Comparison of ENCODE assay signal across 1 cellular context in the genomic region with DNA sequence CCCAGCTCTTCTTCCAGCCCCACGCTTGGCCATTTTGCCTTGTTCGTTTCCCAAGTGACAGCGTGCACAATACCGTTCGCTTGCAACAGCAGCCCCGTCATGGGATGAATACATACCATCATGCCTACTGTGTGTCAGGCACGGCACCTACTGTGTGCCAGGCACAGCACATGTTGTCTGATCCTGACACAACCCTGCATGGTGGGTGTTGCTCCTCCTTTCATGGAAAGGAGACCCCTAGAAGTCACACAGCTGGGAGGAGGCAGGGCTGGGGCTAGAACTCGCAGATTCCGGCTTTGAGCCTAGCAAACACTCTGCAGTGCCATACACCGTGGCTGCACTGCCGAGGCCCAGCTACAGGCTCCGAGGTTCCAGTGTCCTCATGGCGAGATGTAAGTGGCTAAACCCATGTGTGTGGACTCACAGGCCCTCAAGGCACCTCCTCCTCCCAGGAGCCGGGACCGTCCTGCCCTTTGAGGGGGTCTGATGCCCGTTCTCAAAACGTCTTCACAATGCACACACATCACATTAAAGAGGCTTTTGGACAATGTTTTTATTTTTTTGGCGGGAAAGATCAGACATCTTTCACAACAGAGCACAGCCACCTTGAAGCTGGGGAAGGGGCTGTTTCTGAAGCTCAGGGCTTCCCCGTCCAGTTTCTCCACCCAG.
TF ChIP-seq lines count a peak whose summit lies in the region.

No MANE protein-coding gene starts in this region.

TF ChIP-seq in HepG2, 621 proteins besides CTCF, POLR2A, EP300 and RAD21 (continued from another document and continues in another):
- TF ChIP-seq, protein P1, sequence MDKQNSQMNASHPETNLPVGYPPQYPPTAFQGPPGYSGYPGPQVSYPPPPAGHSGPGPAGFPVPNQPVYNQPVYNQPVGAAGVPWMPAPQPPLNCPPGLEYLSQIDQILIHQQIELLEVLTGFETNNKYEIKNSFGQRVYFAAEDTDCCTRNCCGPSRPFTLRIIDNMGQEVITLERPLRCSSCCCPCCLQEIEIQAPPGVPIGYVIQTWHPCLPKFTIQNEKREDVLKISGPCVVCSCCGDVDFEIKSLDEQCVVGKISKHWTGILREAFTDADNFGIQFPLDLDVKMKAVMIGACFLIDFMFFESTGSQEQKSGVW (CRISPR knock-in tag; IDR thresholded peaks at IDR 0.05; ENCODE audit: borderline replicate concordance) = no peak
- TF ChIP-seq, protein P2, sequence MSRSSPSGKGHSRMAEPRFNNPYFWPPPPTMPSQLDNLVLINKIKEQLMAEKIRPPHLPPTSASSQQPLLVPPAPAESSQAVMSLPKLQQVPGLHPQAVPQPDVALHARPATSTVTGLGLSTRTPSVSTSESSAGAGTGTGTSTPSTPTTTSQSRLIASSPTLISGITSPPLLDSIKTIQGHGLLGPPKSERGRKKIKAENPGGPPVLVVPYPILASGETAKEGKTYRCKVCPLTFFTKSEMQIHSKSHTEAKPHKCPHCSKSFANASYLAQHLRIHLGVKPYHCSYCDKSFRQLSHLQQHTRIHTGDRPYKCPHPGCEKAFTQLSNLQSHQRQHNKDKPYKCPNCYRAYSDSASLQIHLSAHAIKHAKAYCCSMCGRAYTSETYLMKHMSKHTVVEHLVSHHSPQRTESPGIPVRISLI (CRISPR knock-in tag; IDR thresholded peaks at IDR 0.05; ENCODE audit: borderline replicate concordance) = 0 out of 2 replicates have a peak, but pooled peaks have one; percentile 50
- TF ChIP-seq, protein P3, sequence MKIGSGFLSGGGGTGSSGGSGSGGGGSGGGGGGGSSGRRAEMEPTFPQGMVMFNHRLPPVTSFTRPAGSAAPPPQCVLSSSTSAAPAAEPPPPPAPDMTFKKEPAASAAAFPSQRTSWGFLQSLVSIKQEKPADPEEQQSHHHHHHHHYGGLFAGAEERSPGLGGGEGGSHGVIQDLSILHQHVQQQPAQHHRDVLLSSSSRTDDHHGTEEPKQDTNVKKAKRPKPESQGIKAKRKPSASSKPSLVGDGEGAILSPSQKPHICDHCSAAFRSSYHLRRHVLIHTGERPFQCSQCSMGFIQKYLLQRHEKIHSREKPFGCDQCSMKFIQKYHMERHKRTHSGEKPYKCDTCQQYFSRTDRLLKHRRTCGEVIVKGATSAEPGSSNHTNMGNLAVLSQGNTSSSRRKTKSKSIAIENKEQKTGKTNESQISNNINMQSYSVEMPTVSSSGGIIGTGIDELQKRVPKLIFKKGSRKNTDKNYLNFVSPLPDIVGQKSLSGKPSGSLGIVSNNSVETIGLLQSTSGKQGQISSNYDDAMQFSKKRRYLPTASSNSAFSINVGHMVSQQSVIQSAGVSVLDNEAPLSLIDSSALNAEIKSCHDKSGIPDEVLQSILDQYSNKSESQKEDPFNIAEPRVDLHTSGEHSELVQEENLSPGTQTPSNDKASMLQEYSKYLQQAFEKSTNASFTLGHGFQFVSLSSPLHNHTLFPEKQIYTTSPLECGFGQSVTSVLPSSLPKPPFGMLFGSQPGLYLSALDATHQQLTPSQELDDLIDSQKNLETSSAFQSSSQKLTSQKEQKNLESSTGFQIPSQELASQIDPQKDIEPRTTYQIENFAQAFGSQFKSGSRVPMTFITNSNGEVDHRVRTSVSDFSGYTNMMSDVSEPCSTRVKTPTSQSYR (CRISPR knock-in tag; IDR thresholded peaks at IDR 0.05; ENCODE audit: borderline replicate concordance) = no peak; the same call in none of the 2 replicates
- peak; percentile 78; the same call in 1 of the 2 replicates for TF ChIP-seq SAFB2 (CRISPR knock-in tag; IDR thresholded peaks at IDR 0.05; ENCODE audit: borderline replicate concordance, low read depth)
- no peak for TF ChIP-seq ZNF136 (CRISPR knock-in tag; IDR thresholded peaks at IDR 0.05; ENCODE audit: low read depth)
- TF ChIP-seq RFX3 (CRISPR knock-in tag; IDR thresholded peaks at IDR 0.05) = no peak
- TF ChIP-seq ZNF605 (CRISPR knock-in tag; IDR thresholded peaks at IDR 0.05) = 0 out of 2 replicates have a peak, but pooled peaks have one; percentile 3
- TF ChIP-seq, protein P4, sequence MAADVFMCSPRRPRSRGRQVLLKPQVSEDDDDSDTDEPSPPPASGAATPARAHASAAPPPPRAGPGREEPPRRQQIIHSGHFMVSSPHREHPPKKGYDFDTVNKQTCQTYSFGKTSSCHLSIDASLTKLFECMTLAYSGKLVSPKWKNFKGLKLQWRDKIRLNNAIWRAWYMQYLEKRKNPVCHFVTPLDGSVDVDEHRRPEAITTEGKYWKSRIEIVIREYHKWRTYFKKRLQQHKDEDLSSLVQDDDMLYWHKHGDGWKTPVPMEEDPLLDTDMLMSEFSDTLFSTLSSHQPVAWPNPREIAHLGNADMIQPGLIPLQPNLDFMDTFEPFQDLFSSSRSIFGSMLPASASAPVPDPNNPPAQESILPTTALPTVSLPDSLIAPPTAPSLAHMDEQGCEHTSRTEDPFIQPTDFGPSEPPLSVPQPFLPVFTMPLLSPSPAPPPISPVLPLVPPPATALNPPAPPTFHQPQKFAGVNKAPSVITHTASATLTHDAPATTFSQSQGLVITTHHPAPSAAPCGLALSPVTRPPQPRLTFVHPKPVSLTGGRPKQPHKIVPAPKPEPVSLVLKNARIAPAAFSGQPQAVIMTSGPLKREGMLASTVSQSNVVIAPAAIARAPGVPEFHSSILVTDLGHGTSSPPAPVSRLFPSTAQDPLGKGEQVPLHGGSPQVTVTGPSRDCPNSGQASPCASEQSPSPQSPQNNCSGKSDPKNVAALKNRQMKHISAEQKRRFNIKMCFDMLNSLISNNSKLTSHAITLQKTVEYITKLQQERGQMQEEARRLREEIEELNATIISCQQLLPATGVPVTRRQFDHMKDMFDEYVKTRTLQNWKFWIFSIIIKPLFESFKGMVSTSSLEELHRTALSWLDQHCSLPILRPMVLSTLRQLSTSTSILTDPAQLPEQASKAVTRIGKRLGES (CRISPR knock-in tag; IDR thresholded peaks at IDR 0.05; ENCODE audit: borderline replicate concordance) = no peak
- TF ChIP-seq NONO (IDR thresholded peaks at IDR 0.05) = no peak
- peak; percentile 30; the same call in 1 of the 2 replicates for TF ChIP-seq NONO (CRISPR knock-in tag; conservative IDR thresholded peaks at IDR 0.05)
- TF ChIP-seq SIN3A (IDR thresholded peaks at IDR 0.05; ENCODE audit: borderline replicate concordance, low read depth, low read length) = no peak
- TF ChIP-seq ZNF235 (CRISPR knock-in tag; IDR thresholded peaks at IDR 0.05; ENCODE audit: borderline replicate concordance) = no peak
- TF ChIP-seq, protein P5, sequence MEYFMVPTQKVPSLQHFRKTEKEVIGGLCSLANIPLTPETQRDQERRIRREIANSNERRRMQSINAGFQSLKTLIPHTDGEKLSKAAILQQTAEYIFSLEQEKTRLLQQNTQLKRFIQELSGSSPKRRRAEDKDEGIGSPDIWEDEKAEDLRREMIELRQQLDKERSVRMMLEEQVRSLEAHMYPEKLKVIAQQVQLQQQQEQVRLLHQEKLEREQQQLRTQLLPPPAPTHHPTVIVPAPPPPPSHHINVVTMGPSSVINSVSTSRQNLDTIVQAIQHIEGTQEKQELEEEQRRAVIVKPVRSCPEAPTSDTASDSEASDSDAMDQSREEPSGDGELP (IDR thresholded peaks at IDR 0.05; ENCODE audit: borderline replicate concordance, low read depth) = no peak
- TF ChIP-seq ZNF790 (CRISPR knock-in tag; IDR thresholded peaks at IDR 0.05; ENCODE audit: borderline replicate concordance) = no peak
- TF ChIP-seq, protein P6, sequence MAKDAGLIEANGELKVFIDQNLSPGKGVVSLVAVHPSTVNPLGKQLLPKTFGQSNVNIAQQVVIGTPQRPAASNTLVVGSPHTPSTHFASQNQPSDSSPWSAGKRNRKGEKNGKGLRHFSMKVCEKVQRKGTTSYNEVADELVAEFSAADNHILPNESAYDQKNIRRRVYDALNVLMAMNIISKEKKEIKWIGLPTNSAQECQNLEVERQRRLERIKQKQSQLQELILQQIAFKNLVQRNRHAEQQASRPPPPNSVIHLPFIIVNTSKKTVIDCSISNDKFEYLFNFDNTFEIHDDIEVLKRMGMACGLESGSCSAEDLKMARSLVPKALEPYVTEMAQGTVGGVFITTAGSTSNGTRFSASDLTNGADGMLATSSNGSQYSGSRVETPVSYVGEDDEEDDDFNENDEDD (CRISPR knock-in tag; IDR thresholded peaks at IDR 0.05; ENCODE audit: borderline replicate concordance) = 0 out of 2 replicates have a peak, but pooled peaks have one; percentile 12
- no peak for TF ChIP-seq ONECUT2 (CRISPR knock-in tag; IDR thresholded peaks at IDR 0.05)
- peak; percentile 55; the same call in 1 of the 2 replicates for TF ChIP-seq EED (CRISPR knock-in tag; IDR thresholded peaks at IDR 0.05)
- peak; percentile 47; the same call in 1 of the 2 replicates for TF ChIP-seq ZNF670 (CRISPR knock-in tag; IDR thresholded peaks at IDR 0.05; ENCODE audit: borderline replicate concordance)
- TF ChIP-seq, protein P7, sequence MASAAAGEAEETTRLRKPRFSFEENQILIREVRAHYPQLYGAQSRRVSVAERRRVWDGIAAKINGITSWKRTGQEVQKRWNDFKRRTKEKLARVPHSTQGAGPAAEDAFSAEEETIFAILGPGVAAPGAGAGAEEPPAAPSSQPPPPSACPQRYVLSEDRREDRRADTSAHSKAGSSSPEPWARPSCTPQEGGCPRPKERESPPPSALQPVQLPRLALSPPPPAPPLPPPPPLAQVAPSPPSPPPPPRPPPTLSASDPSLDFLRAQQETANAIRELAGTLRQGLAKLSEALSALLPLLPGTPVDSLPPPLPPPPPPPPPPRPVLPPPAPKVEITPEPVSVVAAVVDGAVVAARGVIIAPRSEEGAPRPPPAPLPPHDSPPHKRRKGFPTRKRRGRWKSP (CRISPR knock-in tag; IDR thresholded peaks at IDR 0.05) = no peak
- no peak for TF ChIP-seq ZBTB21 (CRISPR knock-in tag; IDR thresholded peaks at IDR 0.05)
- TF ChIP-seq, protein P8, sequence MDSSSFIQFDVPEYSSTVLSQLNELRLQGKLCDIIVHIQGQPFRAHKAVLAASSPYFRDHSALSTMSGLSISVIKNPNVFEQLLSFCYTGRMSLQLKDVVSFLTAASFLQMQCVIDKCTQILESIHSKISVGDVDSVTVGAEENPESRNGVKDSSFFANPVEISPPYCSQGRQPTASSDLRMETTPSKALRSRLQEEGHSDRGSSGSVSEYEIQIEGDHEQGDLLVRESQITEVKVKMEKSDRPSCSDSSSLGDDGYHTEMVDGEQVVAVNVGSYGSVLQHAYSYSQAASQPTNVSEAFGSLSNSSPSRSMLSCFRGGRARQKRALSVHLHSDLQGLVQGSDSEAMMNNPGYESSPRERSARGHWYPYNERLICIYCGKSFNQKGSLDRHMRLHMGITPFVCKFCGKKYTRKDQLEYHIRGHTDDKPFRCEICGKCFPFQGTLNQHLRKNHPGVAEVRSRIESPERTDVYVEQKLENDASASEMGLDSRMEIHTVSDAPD (CRISPR knock-in tag; IDR thresholded peaks at IDR 0.05) = peak; percentile 74; the same call in 1 of the 2 replicates
- TF ChIP-seq NPAS2 (CRISPR knock-in tag; IDR thresholded peaks at IDR 0.05; ENCODE audit: borderline replicate concordance) = no peak
- no peak for TF ChIP-seq PHF21A (CRISPR knock-in tag; IDR thresholded peaks at IDR 0.05)
- TF ChIP-seq RBAK (CRISPR knock-in tag; IDR thresholded peaks at IDR 0.05) = 0 out of 2 replicates have a peak, but pooled peaks have one; percentile 58
- TF ChIP-seq, protein P9, sequence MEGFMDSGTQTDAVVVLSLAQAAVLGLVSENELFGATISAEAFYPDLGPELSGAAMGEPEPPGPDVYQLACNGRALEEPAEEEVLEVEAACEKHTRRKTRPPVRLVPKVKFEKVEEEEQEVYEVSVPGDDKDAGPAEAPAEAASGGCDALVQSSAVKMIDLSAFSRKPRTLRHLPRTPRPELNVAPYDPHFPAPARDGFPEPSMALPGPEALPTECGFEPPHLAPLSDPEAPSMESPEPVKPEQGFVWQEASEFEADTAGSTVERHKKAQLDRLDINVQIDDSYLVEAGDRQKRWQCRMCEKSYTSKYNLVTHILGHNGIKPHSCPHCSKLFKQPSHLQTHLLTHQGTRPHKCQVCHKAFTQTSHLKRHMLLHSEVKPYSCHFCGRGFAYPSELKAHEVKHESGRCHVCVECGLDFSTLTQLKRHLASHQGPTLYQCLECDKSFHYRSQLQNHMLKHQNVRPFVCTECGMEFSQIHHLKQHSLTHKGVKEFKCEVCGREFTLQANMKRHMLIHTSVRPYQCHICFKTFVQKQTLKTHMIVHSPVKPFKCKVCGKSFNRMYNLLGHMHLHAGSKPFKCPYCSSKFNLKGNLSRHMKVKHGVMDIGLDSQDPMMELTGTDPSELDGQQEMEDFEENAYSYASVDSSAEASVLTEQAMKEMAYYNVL (CRISPR knock-in tag; IDR thresholded peaks at IDR 0.05; ENCODE audit: borderline replicate concordance) = peak; percentile 17; the same call in 1 of the 2 replicates
- TF ChIP-seq, protein P10, sequence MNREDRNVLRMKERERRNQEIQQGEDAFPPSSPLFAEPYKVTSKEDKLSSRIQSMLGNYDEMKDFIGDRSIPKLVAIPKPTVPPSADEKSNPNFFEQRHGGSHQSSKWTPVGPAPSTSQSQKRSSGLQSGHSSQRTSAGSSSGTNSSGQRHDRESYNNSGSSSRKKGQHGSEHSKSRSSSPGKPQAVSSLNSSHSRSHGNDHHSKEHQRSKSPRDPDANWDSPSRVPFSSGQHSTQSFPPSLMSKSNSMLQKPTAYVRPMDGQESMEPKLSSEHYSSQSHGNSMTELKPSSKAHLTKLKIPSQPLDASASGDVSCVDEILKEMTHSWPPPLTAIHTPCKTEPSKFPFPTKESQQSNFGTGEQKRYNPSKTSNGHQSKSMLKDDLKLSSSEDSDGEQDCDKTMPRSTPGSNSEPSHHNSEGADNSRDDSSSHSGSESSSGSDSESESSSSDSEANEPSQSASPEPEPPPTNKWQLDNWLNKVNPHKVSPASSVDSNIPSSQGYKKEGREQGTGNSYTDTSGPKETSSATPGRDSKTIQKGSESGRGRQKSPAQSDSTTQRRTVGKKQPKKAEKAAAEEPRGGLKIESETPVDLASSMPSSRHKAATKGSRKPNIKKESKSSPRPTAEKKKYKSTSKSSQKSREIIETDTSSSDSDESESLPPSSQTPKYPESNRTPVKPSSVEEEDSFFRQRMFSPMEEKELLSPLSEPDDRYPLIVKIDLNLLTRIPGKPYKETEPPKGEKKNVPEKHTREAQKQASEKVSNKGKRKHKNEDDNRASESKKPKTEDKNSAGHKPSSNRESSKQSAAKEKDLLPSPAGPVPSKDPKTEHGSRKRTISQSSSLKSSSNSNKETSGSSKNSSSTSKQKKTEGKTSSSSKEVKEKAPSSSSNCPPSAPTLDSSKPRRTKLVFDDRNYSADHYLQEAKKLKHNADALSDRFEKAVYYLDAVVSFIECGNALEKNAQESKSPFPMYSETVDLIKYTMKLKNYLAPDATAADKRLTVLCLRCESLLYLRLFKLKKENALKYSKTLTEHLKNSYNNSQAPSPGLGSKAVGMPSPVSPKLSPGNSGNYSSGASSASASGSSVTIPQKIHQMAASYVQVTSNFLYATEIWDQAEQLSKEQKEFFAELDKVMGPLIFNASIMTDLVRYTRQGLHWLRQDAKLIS (CRISPR knock-in tag; IDR thresholded peaks at IDR 0.05) = peak; percentile 75
- TF ChIP-seq SOX5 (CRISPR knock-in tag; IDR thresholded peaks at IDR 0.05; ENCODE audit: borderline replicate concordance) = no peak
- TF ChIP-seq, protein P11, sequence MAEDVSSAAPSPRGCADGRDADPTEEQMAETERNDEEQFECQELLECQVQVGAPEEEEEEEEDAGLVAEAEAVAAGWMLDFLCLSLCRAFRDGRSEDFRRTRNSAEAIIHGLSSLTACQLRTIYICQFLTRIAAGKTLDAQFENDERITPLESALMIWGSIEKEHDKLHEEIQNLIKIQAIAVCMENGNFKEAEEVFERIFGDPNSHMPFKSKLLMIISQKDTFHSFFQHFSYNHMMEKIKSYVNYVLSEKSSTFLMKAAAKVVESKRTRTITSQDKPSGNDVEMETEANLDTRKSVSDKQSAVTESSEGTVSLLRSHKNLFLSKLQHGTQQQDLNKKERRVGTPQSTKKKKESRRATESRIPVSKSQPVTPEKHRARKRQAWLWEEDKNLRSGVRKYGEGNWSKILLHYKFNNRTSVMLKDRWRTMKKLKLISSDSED (CRISPR knock-in tag; IDR thresholded peaks at IDR 0.05) = no peak
- TF ChIP-seq HHEX (CRISPR knock-in tag; IDR thresholded peaks at IDR 0.05) = no peak
- TF ChIP-seq ZNF607 (CRISPR knock-in tag; IDR thresholded peaks at IDR 0.05; ENCODE audit: borderline replicate concordance) = no peak
- no peak for TF ChIP-seq TBL1XR1 (IDR thresholded peaks at IDR 0.05; ENCODE audit: borderline replicate concordance, low read length, partially characterized antibody)
- no peak for TF ChIP-seq SMAD3 (CRISPR knock-in tag; IDR thresholded peaks at IDR 0.05)
- 0 out of 2 replicates have a peak, but pooled peaks have one; percentile 86 for TF ChIP-seq FIP1L1 (IDR thresholded peaks at IDR 0.05; ENCODE audit: borderline replicate concordance, insufficient read depth, low read depth, low read length)
